ENCODE assay signal across 19 cellular contexts in the genomic region with DNA sequence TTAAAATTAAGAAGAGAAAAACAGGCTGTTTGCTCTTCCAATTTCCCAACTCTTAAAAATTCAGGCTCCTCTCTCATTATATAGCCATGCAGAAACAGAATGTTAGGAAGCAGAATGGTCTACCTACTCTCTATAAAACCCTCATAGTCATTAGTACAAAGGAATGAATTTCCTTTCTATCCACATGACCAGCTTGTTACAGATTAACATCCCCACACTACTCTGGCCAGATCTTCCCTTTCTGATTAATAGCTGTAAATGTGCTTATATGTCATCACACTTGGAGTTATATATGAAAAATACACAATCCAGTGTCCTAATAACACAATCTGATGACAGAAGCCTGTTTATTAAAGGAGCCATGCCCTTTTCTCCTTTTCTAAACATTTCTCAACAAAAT.
"Had no signal": no experiment of that assay in that cellular context is flagged by ENCODE, and none has a peak within 500 bp of the region (broad histone marks: within the 10 kb centered on the region; RNA-seq: fewer than 3 reads in every experiment).

No MANE protein-coding gene starts in this region.

- H3K9me3 Mint-ChIP-seq: activated naive CD8-positive, alpha-beta T cell treated with anti-CD3 and anti-CD28 coated beads, Interleukin-2, amount 10 ng/mL, durations not matched to agents 7 days and 5 days; naive B cell; neural crest cell; type B pancreatic cell had no signal

- H3K27ac Mint-ChIP-seq: activated naive CD8-positive, alpha-beta T cell treated with anti-CD3 and anti-CD28 coated beads, Interleukin-2, amount 10 ng/mL, durations not matched to agents 7 days and 5 days; naive B cell; type B pancreatic cell had no signal

- H3K27me3 Mint-ChIP-seq: activated naive CD8-positive, alpha-beta T cell treated with anti-CD3 and anti-CD28 coated beads, Interleukin-2, amount 10 ng/mL, durations not matched to agents 7 days and 5 days; naive B cell; type B pancreatic cell had no signal

- H3K4me3 ChIP-seq: coronary artery, heart right ventricle, testis had no signal

- H3K27ac ChIP-seq: coronary artery, epithelial cell of prostate, heart right ventricle, testis had no signal

- H3K4me1 ChIP-seq: heart right ventricle, testis had no signal

- H3K9me3 ChIP-seq: heart right ventricle, testis had no signal

- H3K4me3 Mint-ChIP-seq: activated naive CD8-positive, alpha-beta T cell treated with anti-CD3 and anti-CD28 coated beads, Interleukin-2, amount 10 ng/mL, durations not matched to agents 7 days and 5 days; naive B cell; neural crest cell; type B pancreatic cell had no signal

- H3K27me3 ChIP-seq: heart right ventricle, testis had no signal

- ATAC-seq: heart right ventricle had no signal

- DNase-seq: activated CD8-positive, alpha-beta memory T cell treated with anti-CD3 and anti-CD28 coated beads, Interleukin-2, amount 50 U/mL, for 48 hours; activated naive CD4-positive, alpha-beta T cell treated with Interleukin-2 at 50 U/mL for 16 hours; activated naive CD8-positive, alpha-beta T cell treated with anti-CD3 and anti-CD28 coated beads, Interleukin-2, amount 10 ng/mL, durations not matched to agents 7 days and 5 days; activated T-cell treated with anti-CD3 and anti-CD28 coated beads, Interleukin-2, amount 50 U/mL, for 48 hours; amygdala; cerebellar nuclear complex; heart right ventricle; mesendoderm; naive B cell; occipital lobe; retina; stimulated activated CD4-positive, alpha-beta T cell treated with anti-CD3 and anti-CD28 coated beads, Interleukin-2, amount 100 ng/mL, for 48 hours; stimulated activated naive CD4-positive, alpha-beta T cell; T-helper 1 cell; testis had no signal

- H3K4me1 Mint-ChIP-seq: neural crest cell had no signal
